Comparison of ENCODE assay signal across 1 cellular context in the genomic region with DNA sequence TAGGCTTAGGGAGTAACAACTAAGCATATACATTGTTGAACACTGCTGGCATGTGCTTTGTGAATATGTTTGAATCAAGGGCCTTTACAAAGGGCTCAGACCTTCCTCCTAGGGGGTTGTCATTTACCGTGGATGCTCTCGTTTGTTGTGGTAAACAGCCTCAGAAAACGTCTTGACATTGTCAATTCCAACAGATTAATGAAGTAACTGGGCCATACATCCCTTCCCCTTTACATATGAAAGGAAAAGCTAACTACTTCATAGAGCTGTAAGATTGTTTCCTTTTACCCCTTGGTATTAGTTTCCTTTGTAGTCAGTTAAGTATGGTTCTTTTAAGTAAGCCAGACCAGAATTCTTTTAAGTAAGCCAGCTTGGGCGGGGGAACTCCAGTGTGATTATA.
A peak's percentile ranks its signal among the peaks of the same experiment; 100 is the strongest.
TF ChIP-seq lines count a peak whose summit lies in the region.

No MANE protein-coding gene starts in this region.

TF ChIP-seq in WTC11, 78 proteins besides CTCF, POLR2A, EP300 and RAD21 (continued from another document):
- TF ChIP-seq, protein P1, sequence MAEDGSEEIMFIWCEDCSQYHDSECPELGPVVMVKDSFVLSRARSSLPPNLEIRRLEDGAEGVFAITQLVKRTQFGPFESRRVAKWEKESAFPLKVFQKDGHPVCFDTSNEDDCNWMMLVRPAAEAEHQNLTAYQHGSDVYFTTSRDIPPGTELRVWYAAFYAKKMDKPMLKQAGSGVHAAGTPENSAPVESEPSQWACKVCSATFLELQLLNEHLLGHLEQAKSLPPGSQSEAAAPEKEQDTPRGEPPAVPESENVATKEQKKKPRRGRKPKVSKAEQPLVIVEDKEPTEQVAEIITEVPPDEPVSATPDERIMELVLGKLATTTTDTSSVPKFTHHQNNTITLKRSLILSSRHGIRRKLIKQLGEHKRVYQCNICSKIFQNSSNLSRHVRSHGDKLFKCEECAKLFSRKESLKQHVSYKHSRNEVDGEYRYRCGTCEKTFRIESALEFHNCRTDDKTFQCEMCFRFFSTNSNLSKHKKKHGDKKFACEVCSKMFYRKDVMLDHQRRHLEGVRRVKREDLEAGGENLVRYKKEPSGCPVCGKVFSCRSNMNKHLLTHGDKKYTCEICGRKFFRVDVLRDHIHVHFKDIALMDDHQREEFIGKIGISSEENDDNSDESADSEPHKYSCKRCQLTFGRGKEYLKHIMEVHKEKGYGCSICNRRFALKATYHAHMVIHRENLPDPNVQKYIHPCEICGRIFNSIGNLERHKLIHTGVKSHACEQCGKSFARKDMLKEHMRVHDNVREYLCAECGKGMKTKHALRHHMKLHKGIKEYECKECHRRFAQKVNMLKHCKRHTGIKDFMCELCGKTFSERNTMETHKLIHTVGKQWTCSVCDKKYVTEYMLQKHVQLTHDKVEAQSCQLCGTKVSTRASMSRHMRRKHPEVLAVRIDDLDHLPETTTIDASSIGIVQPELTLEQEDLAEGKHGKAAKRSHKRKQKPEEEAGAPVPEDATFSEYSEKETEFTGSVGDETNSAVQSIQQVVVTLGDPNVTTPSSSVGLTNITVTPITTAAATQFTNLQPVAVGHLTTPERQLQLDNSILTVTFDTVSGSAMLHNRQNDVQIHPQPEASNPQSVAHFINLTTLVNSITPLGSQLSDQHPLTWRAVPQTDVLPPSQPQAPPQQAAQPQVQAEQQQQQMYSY (CRISPR knock-in tag; IDR thresholded peaks at IDR 0.05): no peak
- TF ChIP-seq, protein P2, sequence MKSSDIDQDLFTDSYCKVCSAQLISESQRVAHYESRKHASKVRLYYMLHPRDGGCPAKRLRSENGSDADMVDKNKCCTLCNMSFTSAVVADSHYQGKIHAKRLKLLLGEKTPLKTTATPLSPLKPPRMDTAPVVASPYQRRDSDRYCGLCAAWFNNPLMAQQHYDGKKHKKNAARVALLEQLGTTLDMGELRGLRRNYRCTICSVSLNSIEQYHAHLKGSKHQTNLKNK (CRISPR knock-in tag; IDR thresholded peaks at IDR 0.05): peak; percentile 55; the same call in 1 of the 2 replicates
